Comparison of ENCODE assay signal across 1 cellular context in genomic region chr10:42782446-42783180, GRCh38.
A peak's percentile ranks its signal among the peaks of the same experiment; 100 is the strongest.
TF ChIP-seq lines count a peak whose summit lies in the region.

Gene BMS1 (plus strand): TSS chr10:42782795. CDS start chr10:42784395, 1,600 bp downstream.

TF ChIP-seq in GM12878, 131 proteins besides CTCF, POLR2A, EP300 and RAD21 (continued from another document):
- peak; percentile 79 for TF ChIP-seq CHD2 (IDR thresholded peaks at IDR 0.05; ENCODE audit: borderline replicate concordance, low read depth, low read length)
- no peak for TF ChIP-seq ZBED1 (IDR thresholded peaks at IDR 0.05; ENCODE audit: borderline replicate concordance)
- TF ChIP-seq BCL11A (IDR thresholded peaks at IDR 0.05; ENCODE audit: low read depth, low read length), result no peak
- peak; percentile 93 for TF ChIP-seq CBX5 (IDR thresholded peaks at IDR 0.05; ENCODE audit: low read depth)
- no peak for TF ChIP-seq BMI1 (IDR thresholded peaks at IDR 0.05; ENCODE audit: borderline replicate concordance)
- peak; percentile 92 for TF ChIP-seq SIN3A (IDR thresholded peaks at IDR 0.05; ENCODE audit: low read depth, low read length)
- TF ChIP-seq RCOR1 (conservative IDR thresholded peaks at IDR 0.05; ENCODE audit: low read depth, low read length), result peak; percentile 72; the same call in 1 of the 2 replicates
- no peak for TF ChIP-seq JUNB (IDR thresholded peaks at IDR 0.05)
- TF ChIP-seq RUNX3 (IDR thresholded peaks at IDR 0.05; ENCODE audit: low read length), result peak; percentile 65
- peak; percentile 74 for TF ChIP-seq CREM (IDR thresholded peaks at IDR 0.05; ENCODE audit: low read depth)
- peak; percentile 93; the same call in 1 of the 2 replicates for TF ChIP-seq WRNIP1 (IDR thresholded peaks at IDR 0.05; ENCODE audit: borderline replicate concordance, low read depth, low read length)
- no peak for TF ChIP-seq NFYA (IDR thresholded peaks at IDR 0.05; ENCODE audit: borderline replicate concordance, low read depth, low read length)
- peak; percentile 95 for TF ChIP-seq SMAD5 (IDR thresholded peaks at IDR 0.05; ENCODE audit: low read depth)
- peak; percentile 66 for TF ChIP-seq MEF2A (IDR thresholded peaks at IDR 0.05; ENCODE audit: insufficient read depth, low read depth, low read length)
- TF ChIP-seq FOXK2 (IDR thresholded peaks at IDR 0.05), result peak; percentile 56; the same call in 1 of the 2 replicates
- no peak for TF ChIP-seq IRF5 (IDR thresholded peaks at IDR 0.05; ENCODE audit: borderline replicate concordance)
- TF ChIP-seq, protein P1, sequence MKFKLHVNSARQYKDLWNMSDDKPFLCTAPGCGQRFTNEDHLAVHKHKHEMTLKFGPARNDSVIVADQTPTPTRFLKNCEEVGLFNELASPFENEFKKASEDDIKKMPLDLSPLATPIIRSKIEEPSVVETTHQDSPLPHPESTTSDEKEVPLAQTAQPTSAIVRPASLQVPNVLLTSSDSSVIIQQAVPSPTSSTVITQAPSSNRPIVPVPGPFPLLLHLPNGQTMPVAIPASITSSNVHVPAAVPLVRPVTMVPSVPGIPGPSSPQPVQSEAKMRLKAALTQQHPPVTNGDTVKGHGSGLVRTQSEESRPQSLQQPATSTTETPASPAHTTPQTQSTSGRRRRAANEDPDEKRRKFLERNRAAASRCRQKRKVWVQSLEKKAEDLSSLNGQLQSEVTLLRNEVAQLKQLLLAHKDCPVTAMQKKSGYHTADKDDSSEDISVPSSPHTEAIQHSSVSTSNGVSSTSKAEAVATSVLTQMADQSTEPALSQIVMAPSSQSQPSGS (IDR thresholded peaks at IDR 0.05; ENCODE audit: low read length), result peak; percentile 59
- TF ChIP-seq PBX3 (IDR thresholded peaks at IDR 0.05; ENCODE audit: insufficient replicate concordance, low read depth, low read length), result peak; percentile 42
- peak; percentile 92 for TF ChIP-seq POLR2AphosphoS2 (IDR thresholded peaks at IDR 0.05; ENCODE audit: low read depth, low read length)
- TF ChIP-seq, protein P2, sequence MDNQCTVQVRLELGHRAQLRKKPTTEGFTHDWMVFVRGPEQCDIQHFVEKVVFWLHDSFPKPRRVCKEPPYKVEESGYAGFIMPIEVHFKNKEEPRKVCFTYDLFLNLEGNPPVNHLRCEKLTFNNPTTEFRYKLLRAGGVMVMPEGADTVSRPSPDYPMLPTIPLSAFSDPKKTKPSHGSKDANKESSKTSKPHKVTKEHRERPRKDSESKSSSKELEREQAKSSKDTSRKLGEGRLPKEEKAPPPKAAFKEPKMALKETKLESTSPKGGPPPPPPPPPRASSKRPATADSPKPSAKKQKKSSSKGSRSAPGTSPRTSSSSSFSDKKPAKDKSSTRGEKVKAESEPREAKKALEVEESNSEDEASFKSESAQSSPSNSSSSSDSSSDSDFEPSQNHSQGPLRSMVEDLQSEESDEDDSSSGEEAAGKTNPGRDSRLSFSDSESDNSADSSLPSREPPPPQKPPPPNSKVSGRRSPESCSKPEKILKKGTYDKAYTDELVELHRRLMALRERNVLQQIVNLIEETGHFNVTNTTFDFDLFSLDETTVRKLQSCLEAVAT (IDR thresholded peaks at IDR 0.05), result peak; percentile 80
- TF ChIP-seq SREBF1 (IDR thresholded peaks at IDR 0.05; ENCODE audit: low read length), result peak; percentile 72
- no peak for TF ChIP-seq MTA3 (IDR thresholded peaks at IDR 0.05; ENCODE audit: borderline replicate concordance, low read length)
TF ChIP-seq in GM12878: peak in this region for 85.
